Comparison of ENCODE assay signal across 11 cellular contexts in genomic region chr15:62848631-62849050, GRCh38.
DNase-seq lines count a peak whose midpoint lies in the region; ATAC-seq and TF ChIP-seq lines count a peak whose summit lies in the region.
"Had no signal": no experiment of that assay in that cellular context is flagged by ENCODE, and none has a peak within 500 bp of the region (broad histone marks: within the 10 kb centered on the region; RNA-seq: fewer than 3 reads in every experiment).

No MANE protein-coding gene starts in this region.

- peak overlapping the region; percentile 96 for H4K91ac ChIP-seq in trophoblast cell (ENCODE audit: low read depth, low read length)

- peaks cover 81% of the 10 kb centered on the region for H3K79me1 ChIP-seq in trophoblast cell (ENCODE audit: low read length)

- no peak overlapping the region for H3K9ac ChIP-seq in trophoblast cell (ENCODE audit: low read length)
- H3K9ac ChIP-seq: parathyroid adenoma had no signal

- no peak overlapping the region for H3K4me2 ChIP-seq in trophoblast cell (ENCODE audit: low read length)

- H3K4me3 ChIP-seq in RWPE2 (ENCODE audit: severe bottlenecking) (no peak overlapping the region), gastroesophageal sphincter (no peak overlapping the region), trophoblast cell (ENCODE audit: low read depth, low read length) (no peak overlapping the region)
- H3K4me3 ChIP-seq: SJSA1 had no signal

- H2BK5ac ChIP-seq in trophoblast cell (ENCODE audit: low read depth, low read length, poor library complexity): peak overlapping the region; percentile 91

- TF ChIP-seq POLR2A in gastroesophageal sphincter (IDR thresholded peaks at IDR 0.05): no peak

- DNase-seq in EH (ENCODE audit: low read depth): peak; percentile 56
- DNase-seq in RWPE2 (ENCODE audit: low spot score): no peak
- peak in 1 of 2 donors; percentile 58 for DNase-seq in trophoblast cell
- no peak for DNase-seq in NCI-H2081 (lab: John Stamatoyannopoulos, UW)
- DNase-seq in NCI-H2227 (lab: John Stamatoyannopoulos, UW; ENCODE audit: unreplicated experiment): no peak
- no peak for DNase-seq in NCI-H1436 (lab: John Stamatoyannopoulos, UW)
- DNase-seq in GM10266 (ENCODE audit: extremely low spot score): no peak
- DNase-seq: DMS153 had no signal

- peaks cover 23% of the 10 kb centered on the region for H3K79me2 ChIP-seq in trophoblast cell (ENCODE audit: control insufficient read depth, insufficient read depth, low read length, poor library complexity)
- H3K79me2 ChIP-seq: parathyroid adenoma had no signal

- H3K36me3 ChIP-seq in RWPE2 (ENCODE audit: low read depth) (no peaks in the 10 kb centered on the region), gastroesophageal sphincter (peaks cover 0 to 6% of the 10 kb centered on the region in 2 donors), trophoblast cell (ENCODE audit: control insufficient read depth in 1 of 2, insufficient read depth in 2 of 2, low read length in 2 of 2) (peaks cover 2 to 4% of the 10 kb centered on the region in 2 experiments)
- H3K36me3 ChIP-seq: SJSA1 had no signal

- peak overlapping the region; percentile 11 for H2AFZ ChIP-seq in trophoblast cell (ENCODE audit: insufficient read depth, low read length, poor library complexity)
- H2AFZ ChIP-seq: parathyroid adenoma had no signal

- WGBS in gastroesophageal sphincter (ENCODE audit: low coverage in 1 of 2), 2 donors: 32 to 50% methylated on average over 3 to 5 of the region's 5 CpGs
- no CpG with 5 or more reads among the region's 5 CpGs for WGBS in trophoblast cell (ENCODE audit: extremely low coverage, insufficient coverage, insufficient read length)

- ATAC-seq in RWPE2 (ENCODE audit: low read depth) (no peak), gastroesophageal sphincter (peak; percentile 19)

- H2AK5ac ChIP-seq in trophoblast cell (ENCODE audit: low read length): peak overlapping the region; percentile 90

- H3K27ac ChIP-seq in RWPE2 (ENCODE audit: poor library complexity, severe bottlenecking) (peak overlapping the region; percentile 1), gastroesophageal sphincter (peak overlapping the region in 3 of 4 donors; percentile 39 to 75 (median 64)), trophoblast cell (ENCODE audit: low read depth, low read length) (peak overlapping the region; percentile 99)
- H3K27ac ChIP-seq: parathyroid adenoma, SJSA1 had no signal

- H3K4ac ChIP-seq in trophoblast cell (ENCODE audit: low read depth, low read length): peak overlapping the region; percentile 97

- H4K12ac ChIP-seq in trophoblast cell (ENCODE audit: low read depth, low read length): peak overlapping the region; percentile 3

- H3K23ac ChIP-seq in trophoblast cell (ENCODE audit: low read length): no peak overlapping the region

- peak overlapping the region; percentile 96 for H3K14ac ChIP-seq in trophoblast cell (ENCODE audit: low read length)

- no peak for TF ChIP-seq CTCF in RWPE2 (IDR thresholded peaks at IDR 0.05; ENCODE audit: poor library complexity, severe bottlenecking)
- TF ChIP-seq CTCF in gastroesophageal sphincter (IDR thresholded peaks at IDR 0.05): peak in 3 of 4 experiments; percentile 23 to 46 (median 44)
- no peak for TF ChIP-seq CTCF in GM10266 (IDR thresholded peaks at IDR 0.05; ENCODE audit: control insufficient read depth, insufficient read depth, low read depth, missing control alignments)

- H3K4me1 ChIP-seq in RWPE2 (ENCODE audit: insufficient read depth, poor library complexity, severe bottlenecking) (peaks cover 11% of the 10 kb centered on the region), gastroesophageal sphincter (peaks cover 0 to 47% (median 7%) of the 10 kb centered on the region in 3 donors), trophoblast cell (ENCODE audit: control insufficient read depth in 1 of 2, insufficient read depth in 2 of 2, low read length in 2 of 2) (peaks cover 38 to 46% of the 10 kb centered on the region in 2 experiments)
- H3K4me1 ChIP-seq: parathyroid adenoma had no signal

- H3K9me3 ChIP-seq in RWPE2 (ENCODE audit: severe bottlenecking): no peaks in the 10 kb centered on the region
- no peaks in the 10 kb centered on the region for H3K9me3 ChIP-seq in gastroesophageal sphincter
- H3K9me3 ChIP-seq in trophoblast cell (ENCODE audit: insufficient read depth, low read depth, low read length): no peaks in the 10 kb centered on the region
- H3K9me3 ChIP-seq: SJSA1 had no signal

- H3K18ac ChIP-seq in trophoblast cell (ENCODE audit: low read length): peak overlapping the region; percentile 95

- H2BK120ac ChIP-seq in trophoblast cell (ENCODE audit: insufficient read depth, low read length, poor library complexity): peak overlapping the region; percentile 100

- H2BK12ac ChIP-seq in trophoblast cell (ENCODE audit: low read length): peak overlapping the region; percentile 96

- no peaks in the 10 kb centered on the region for H3K27me3 ChIP-seq in RWPE2 (ENCODE audit: insufficient read depth, poor library complexity, severe bottlenecking)
- no peaks in the 10 kb centered on the region for H3K27me3 ChIP-seq in gastroesophageal sphincter
- no peaks in the 10 kb centered on the region for H3K27me3 ChIP-seq in trophoblast cell (ENCODE audit: insufficient read depth, low read length)
- H3K27me3 ChIP-seq: SJSA1 had no signal

- TF ChIP-seq EP300 in gastroesophageal sphincter (IDR thresholded peaks at IDR 0.05): no peak

- peak overlapping the region; percentile 49 for H4K8ac ChIP-seq in trophoblast cell (ENCODE audit: low read depth, low read length)

Comparison
In these comparisons a context has a peak if more than half of its experiments do, and no peak if none do; other contexts are left out.
1. H3K27ac ChIP-seq: peak in every context shown above with its lines; median percentile 99 in trophoblast cell; 64 in gastroesophageal sphincter; 1 in RWPE2.
2. CTCF ChIP-seq: peak in gastroesophageal sphincter (3 of 4); none in RWPE2 (single experiment) and GM10266 (single experiment).